In the genomic region with DNA sequence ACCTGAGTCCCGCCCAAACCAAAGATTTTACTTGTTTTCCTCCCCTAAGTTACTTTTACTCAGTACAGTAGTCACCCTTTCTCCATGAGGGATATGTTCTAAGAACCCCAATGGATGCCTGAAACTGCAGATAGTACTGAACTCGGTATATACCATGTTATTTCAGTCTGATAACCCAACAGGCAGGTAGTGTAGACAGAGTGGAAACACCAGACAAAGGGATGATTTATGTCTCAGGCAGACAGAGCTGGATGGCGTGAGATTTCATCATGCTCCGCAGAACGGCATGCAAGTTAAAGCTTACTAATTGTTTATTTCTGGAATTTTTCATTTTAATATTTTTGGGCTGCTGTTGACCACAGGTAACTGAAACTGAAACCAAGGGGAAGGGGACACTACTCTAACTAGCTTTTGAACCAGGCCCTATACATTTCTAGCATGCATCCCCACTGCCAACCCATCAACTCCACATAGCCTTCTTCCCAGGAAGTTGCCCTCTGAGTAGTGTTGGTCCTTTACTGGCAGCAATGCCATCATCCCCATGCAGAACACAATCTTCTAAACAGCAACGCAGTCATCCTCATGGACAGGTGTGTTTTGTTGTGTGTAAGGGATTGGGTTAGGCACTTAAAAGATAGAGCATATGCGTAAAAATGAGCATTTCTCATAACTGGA, we compare ENCODE assay signal across 23 cellular contexts. TPM values are rescaled to one million over a fixed set of nuclear protein-coding genes. Genes with fewer than 3 reads are reported as not detected.
DNase-seq lines count a peak whose midpoint lies in the region; ATAC-seq, FAIRE-seq and TF ChIP-seq lines count a peak whose summit lies in the region.
"Had no signal": no experiment of that assay in that cellular context is flagged by ENCODE, and none has a peak within 500 bp of the region (broad histone marks: within the 10 kb centered on the region; RNA-seq: fewer than 3 reads in every experiment).

No MANE protein-coding gene starts in this region.

- intact Hi-C loops in activated naive CD4-positive, alpha-beta T cell treated with anti-CD3 and anti-CD28 coated beads for 36 hours (cut with micrococcal nuclease): no loop called here
- intact Hi-C loops in left ventricle myocardium inferior (cut with micrococcal nuclease): no loop called here
- intact Hi-C loops in cardiac septum (cut with DNase I): loop anchor here (5.0 kb wide), 1 partner anchor 33 kb away; no protein-coding TSS in a partner anchor
- intact Hi-C loops in K562 (cut with micrococcal nuclease): no loop called here

- H3K9me3 ChIP-seq in left ventricle myocardium inferior (replicated peaks) (no peaks in the 10 kb centered on the region), K562 (replicated peaks; ENCODE audit: control insufficient read depth, insufficient read depth, low read depth, low read length) (no peaks in the 10 kb centered on the region)
- H3K9me3 ChIP-seq: A549, BLaER1 had no signal

- H4K20me1 ChIP-seq in K562 (replicated peaks; ENCODE audit: control insufficient read depth, insufficient read depth, low read length): no peaks in the 10 kb centered on the region
- H4K20me1 ChIP-seq: BLaER1 had no signal

- H3K27me3 Mint-ChIP-seq in activated naive CD4-positive, alpha-beta T cell treated with anti-CD3 and anti-CD28 coated beads, Interleukin-2, amount 50 U/mL, for 24 hours: no peaks in the 10 kb centered on the region
- no peaks in the 10 kb centered on the region for H3K27me3 Mint-ChIP-seq in activated naive CD4-positive, alpha-beta T cell treated with anti-CD3 and anti-CD28 coated beads for 36 hours (ENCODE audit: low read depth)
- no peaks in the 10 kb centered on the region for H3K27me3 Mint-ChIP-seq in stimulated activated naive B cell treated with anti-CD40 and anti-IgM and Interleukin-4, amounts not matched to agents 10 μg/mL and 1 μg/mL and 100 μg/mL, for 72 hours
- H3K27me3 Mint-ChIP-seq: CD4-positive, alpha-beta memory T cell had no signal

- TF ChIP-seq POLR2A in K562 (conservative IDR thresholded peaks at IDR 0.05): no peak

- no peaks in the 10 kb centered on the region for H3K9me3 Mint-ChIP-seq in activated naive CD4-positive, alpha-beta T cell treated with anti-CD3 and anti-CD28 coated beads, Interleukin-2, amount 50 U/mL, for 24 hours
- no peaks in the 10 kb centered on the region for H3K9me3 Mint-ChIP-seq in activated naive CD4-positive, alpha-beta T cell treated with anti-CD3 and anti-CD28 coated beads for 36 hours
- H3K9me3 Mint-ChIP-seq in stimulated activated naive B cell treated with anti-CD40 and anti-IgM and Interleukin-4, amounts not matched to agents 10 μg/mL and 1 μg/mL and 100 μg/mL, for 72 hours: peaks cover 0 to 6% of the 10 kb centered on the region in 2 donors
- H3K9me3 Mint-ChIP-seq: GM23338, HFFc6 had no signal

- H3K9me1 ChIP-seq in K562 (ENCODE audit: control insufficient read depth, insufficient read depth, low read length): no peaks in the 10 kb centered on the region

- H3K79me2 ChIP-seq in K562 (ENCODE audit: control insufficient read depth, insufficient read depth, low read length): no peaks in the 10 kb centered on the region

- H3K27ac ChIP-seq in left ventricle myocardium inferior (replicated peaks) (peak overlapping the region; percentile 81), K562 (ENCODE audit: extremely low read depth, low read depth, low read length) (peak overlapping the region; percentile 20; the same call in 1 of the 3 replicates)
- H3K27ac ChIP-seq: 22Rv1, A549, BLaER1, HL-60 had no signal

- peak; percentile 82 for ATAC-seq in K562
- ATAC-seq in stimulated activated naive B cell treated with anti-CD40 and anti-IgM and Interleukin-4, amounts not matched to agents 10 μg/mL and 1 μg/mL and 100 μg/mL, for 72 hours (replicated peaks): no peak
- ATAC-seq: A549, GM23338 had no signal

- H3K36me3 ChIP-seq in left ventricle myocardium inferior (no peaks in the 10 kb centered on the region), K562 (ENCODE audit: control insufficient read depth, insufficient read depth, low read length) (peaks cover 12% of the 10 kb centered on the region; the same call in 2 of the 3 replicates)

- TF ChIP-seq RAD21 in K562 (CRISPR knock-in tag; conservative IDR thresholded peaks at IDR 0.05 in 1 of 2, IDR thresholded peaks at IDR 0.05 in 1 of 2): peak in 1 of 2 experiments; percentile 39; a peak in 1 of 4 replicates

- H3K36me3 Mint-ChIP-seq in activated naive CD4-positive, alpha-beta T cell treated with anti-CD3 and anti-CD28 coated beads, Interleukin-2, amount 50 U/mL, for 24 hours: peaks cover 25% of the 10 kb centered on the region
- H3K36me3 Mint-ChIP-seq in activated naive CD4-positive, alpha-beta T cell treated with anti-CD3 and anti-CD28 coated beads for 36 hours (ENCODE audit: low read depth): peaks cover 32% of the 10 kb centered on the region
- H3K36me3 Mint-ChIP-seq in stimulated activated naive B cell treated with anti-CD40 and anti-IgM and Interleukin-4, amounts not matched to agents 10 μg/mL and 1 μg/mL and 100 μg/mL, for 72 hours: peaks cover 43 to 66% of the 10 kb centered on the region in 2 donors

- no peak for FAIRE-seq in K562 (lab: Jason Lieb, UNC)
- FAIRE-seq: A549, H54 had no signal

- H3K4me3 ChIP-seq in left ventricle myocardium inferior (peak overlapping the region; percentile 29), K562 (no peak overlapping the region)
- H3K4me3 ChIP-seq: A549, BLaER1, GM23338 had no signal

- CTCF ChIA-PET in activated naive CD4-positive, alpha-beta T cell treated with anti-CD3 and anti-CD28 coated beads for 36 hours (lab: Charles Lee): no interaction called here
- CTCF ChIA-PET in K562 (lab: Yijun Ruan, JAX; ENCODE audit: low intra/inter-chr PET ratio): interaction anchor here (0.5 kb wide), 1 partner anchor 1196 kb away, joined by 3 read pairs; no protein-coding TSS in a partner anchor

- H3K4me2 ChIP-seq in K562 (ENCODE audit: insufficient read depth, low read length): no peak overlapping the region
- H3K4me2 ChIP-seq: A549, BLaER1, GM23338 had no signal

- no peaks in the 10 kb centered on the region for H3K4me1 Mint-ChIP-seq in activated naive CD4-positive, alpha-beta T cell treated with anti-CD3 and anti-CD28 coated beads, Interleukin-2, amount 50 U/mL, for 24 hours
- H3K4me1 Mint-ChIP-seq in activated naive CD4-positive, alpha-beta T cell treated with anti-CD3 and anti-CD28 coated beads for 36 hours (ENCODE audit: low read depth): no peaks in the 10 kb centered on the region
- peaks cover 17 to 19% of the 10 kb centered on the region in 2 donors for H3K4me1 Mint-ChIP-seq in stimulated activated naive B cell treated with anti-CD40 and anti-IgM and Interleukin-4, amounts not matched to agents 10 μg/mL and 1 μg/mL and 100 μg/mL, for 72 hours
- H3K4me1 Mint-ChIP-seq: CD14-positive monocyte; CD4-positive, alpha-beta memory T cell; GM23338 had no signal

- H3K9ac ChIP-seq in K562 (ENCODE audit: insufficient read depth in 1 of 2, low read depth in 2 of 2, low read length in 2 of 2): no peak overlapping the region
- H3K9ac ChIP-seq: BLaER1 had no signal

- H3K4me1 ChIP-seq in left ventricle myocardium inferior (peaks cover 73% of the 10 kb centered on the region), K562 (replicated peaks in 1 of 2; ENCODE audit: control insufficient read depth in 2 of 2, insufficient read depth in 2 of 2, low read length in 2 of 2) (peaks cover 0 to 20% of the 10 kb centered on the region in 2 experiments; a peak in 2 of 5 replicates)
- H3K4me1 ChIP-seq: A549 had no signal

- H3K27ac Mint-ChIP-seq in activated naive CD4-positive, alpha-beta T cell treated with anti-CD3 and anti-CD28 coated beads, Interleukin-2, amount 50 U/mL, for 24 hours: peak overlapping the region; percentile 76
- no peak overlapping the region for H3K27ac Mint-ChIP-seq in activated naive CD4-positive, alpha-beta T cell treated with anti-CD3 and anti-CD28 coated beads for 36 hours
- H3K27ac Mint-ChIP-seq in stimulated activated naive B cell treated with anti-CD40 and anti-IgM and Interleukin-4, amounts not matched to agents 10 μg/mL and 1 μg/mL and 100 μg/mL, for 72 hours: peak overlapping the region; percentile 94
- H3K27ac Mint-ChIP-seq: GM23338, HFFc6 had no signal

- 50% methylated on average over 7 of the region's 7 CpGs for WGBS in K562 (ENCODE audit: insufficient coverage, low coverage, missing lambda C conversion rate)

- TF ChIP-seq CTCF in left ventricle myocardium inferior (IDR thresholded peaks at IDR 0.05; ENCODE audit: borderline replicate concordance): no peak
- no peak for TF ChIP-seq CTCF in K562 (IDR thresholded peaks at IDR 0.05 in 2 of 3, conservative IDR thresholded peaks at IDR 0.05 in 1 of 3; ENCODE audit: insufficient read depth in 2 of 3, low read depth in 1 of 3, low read length in 3 of 3)

- no TSS peak for BruUV-seq in K562 (replicated peaks; lab: Mats Ljungman, UMichigan)

- in situ Hi-C loops in K562 (cut with MboI): no loop called here

- no peak overlapping the region for H3K4me3 Mint-ChIP-seq in activated naive CD4-positive, alpha-beta T cell treated with anti-CD3 and anti-CD28 coated beads, Interleukin-2, amount 50 U/mL, for 24 hours
- no peak overlapping the region for H3K4me3 Mint-ChIP-seq in activated naive CD4-positive, alpha-beta T cell treated with anti-CD3 and anti-CD28 coated beads for 36 hours
- peak overlapping the region in 1 of 2 donors; percentile 29 for H3K4me3 Mint-ChIP-seq in stimulated activated naive B cell treated with anti-CD40 and anti-IgM and Interleukin-4, amounts not matched to agents 10 μg/mL and 1 μg/mL and 100 μg/mL, for 72 hours
- H3K4me3 Mint-ChIP-seq: CD14-positive monocyte; CD4-positive, alpha-beta memory T cell; GM23338; HFFc6 had no signal

- H2AFZ ChIP-seq in K562 (ENCODE audit: low read depth, low read length): no peak overlapping the region
- H2AFZ ChIP-seq: GM23338 had no signal

- H3K27me3 ChIP-seq in left ventricle myocardium inferior (ENCODE audit: low read depth): no peaks in the 10 kb centered on the region
- H3K27me3 ChIP-seq in K562 (ENCODE audit: control insufficient read depth in 2 of 2, insufficient read depth in 2 of 2, low read length in 2 of 2): no peaks in the 10 kb centered on the region
- H3K27me3 ChIP-seq: BLaER1 had no signal

- peak; percentile 77 for TF ChIP-seq EP300 in K562 (IDR thresholded peaks at IDR 0.05; ENCODE audit: low read length)

- POLR2A ChIA-PET in K562 (lab: Yijun Ruan, JAX): no interaction called here

- no peak for DNase-seq in activated naive CD4-positive, alpha-beta T cell treated with anti-CD3 and anti-CD28 coated beads for 36 hours
- DNase-seq in left ventricle myocardium inferior (no peak), cardiac septum (ENCODE audit: low spot score) (no peak), K562 (ENCODE audit: extremely low read depth in 1 of 4, low spot score in 3 of 4) (peak in 1 of 4 experiments; percentile 35), NCI-H446 (lab: John Stamatoyannopoulos, UW) (no peak)
- DNase-seq in stimulated activated naive B cell treated with anti-CD40 and anti-IgM and Interleukin-4, amounts not matched to agents 10 μg/mL and 1 μg/mL and 100 μg/mL, for 72 hours: no peak
- no peak for DNase-seq in stimulated activated CD4-positive, alpha-beta T cell treated with anti-CD3 and anti-CD28 coated beads, Interleukin-2, amount 100 ng/mL, for 24 hours
- DNase-seq: AML-193; CD4-positive, alpha-beta memory T cell; DMS153; DMS79 treated with DMSO at 0.1 percent for 48 hours; GF-D8; HCEC 1CT; HFFc6 had no signal

RNA-seq across cellular contexts. Expression of a gene that starts 27.7 kb away (rescaled TPM):
- total RNA-seq in activated naive CD4-positive, alpha-beta T cell treated with anti-CD3 and anti-CD28 coated beads for 36 hours: not detected
- total RNA-seq in left ventricle myocardium inferior: 2,290 TPM
- total RNA-seq in cardiac septum: 2,895 TPM
- not detected in 2 replicates for total RNA-seq in K562 (2011; cell fraction: chromatin; rRNA removed; ENCODE audit: low replicate concordance)
- not detected in 2 replicates for total RNA-seq in K562 (2011; cell fraction: nucleolus; rRNA removed)
- total RNA-seq in K562 (2011; cell fraction: nucleoplasm; rRNA removed): not detected in 2 replicates
- not detected in 2 replicates for total RNA-seq in K562 (2014; rRNA removed)
- not detected in 2 replicates for total RNA-seq in K562 (2014; rRNA removed; fragmentation: Illumina TruSeq; extraction: Trizol)
- 0.14 TPM in 1 of 2 replicates, not detected in the other for total RNA-seq in K562 (2015; rRNA removed; fragmentation: Illumina TruSeq; extraction: Trizol)
- total RNA-seq in K562 (2021): not detected in 2 replicates
- not detected in 2 replicates for polyA plus RNA-seq in K562 (2011; rRNA removed)
- not detected in 2 replicates for polyA plus RNA-seq in K562 (2011; cell fraction: cytosol; rRNA removed)
- not detected in 2 replicates for polyA plus RNA-seq in K562 (2011; cell fraction: nucleus; rRNA removed)
- 0.28 TPM in 1 of 2 replicates, not detected in the other for polyA plus RNA-seq in K562 (2012)
- not detected in 2 replicates for polyA plus RNA-seq in K562 (2014; fragmentation: Illumina TruSeq; extraction: Trizol)
- polyA plus RNA-seq in K562 (2014; fragmentation: Nextera tagmentation; extraction: Ambion mirVana): not detected
- not detected in 2 replicates for polyA plus RNA-seq in K562 (2014; rRNA removed)
- polyA minus RNA-seq in K562 (2011; rRNA and poly(A)+ RNA removed): not detected in 2 replicates
- not detected in 2 replicates for polyA minus RNA-seq in K562 (2011; cell fraction: cytosol; rRNA and poly(A)+ RNA removed)
- not detected in 2 replicates for polyA minus RNA-seq in K562 (2011; cell fraction: nucleus; rRNA and poly(A)+ RNA removed)
- total RNA-seq: CD4-positive, alpha-beta memory T cell; GM23338; HFFc6; HT1080 had no signal
- polyA plus RNA-seq: A549; CD14-positive monocyte; CD4-positive, alpha-beta memory T cell; GM23338 had no signal

RNA-seq across cellular contexts. Expression of a gene that starts 57.1 kb away (rescaled TPM):
- total RNA-seq in activated naive CD4-positive, alpha-beta T cell treated with anti-CD3 and anti-CD28 coated beads for 36 hours: 10 to 100 TPM; 20.9 to 25.1 TPM
- total RNA-seq in left ventricle myocardium inferior (8.0 TPM), cardiac septum (7.8 TPM), K562 (2014; rRNA removed) (7.0 and 8.5 TPM in 2 replicates), K562 (2014; rRNA removed; fragmentation: Illumina TruSeq; extraction: Trizol) (13.9 and 14.6 TPM in 2 replicates), K562 (2015; rRNA removed; fragmentation: Illumina TruSeq; extraction: Trizol) (10.8 and 11.0 TPM in 2 replicates), K562 (2021) (8.7 and 9.5 TPM in 2 replicates)
- 19.0 and 53.8 TPM in 2 replicates for total RNA-seq in K562 (2011; cell fraction: chromatin; rRNA removed; ENCODE audit: low replicate concordance)
- total RNA-seq in K562 (2011; cell fraction: nucleolus; rRNA removed): 12.2 and 14.1 TPM in 2 replicates
- 26.5 and 38.6 TPM in 2 replicates for total RNA-seq in K562 (2011; cell fraction: nucleoplasm; rRNA removed)
- polyA plus RNA-seq in K562 (2011; rRNA removed) (14.0 and 18.6 TPM in 2 replicates), K562 (2014; fragmentation: Illumina TruSeq; extraction: Trizol) (10.1 and 12.0 TPM in 2 replicates), K562 (2014; fragmentation: Nextera tagmentation; extraction: Ambion mirVana) (1 to 10 TPM; 4.7 to 4.9 TPM), K562 (2014; rRNA removed) (10.0 and 11.2 TPM in 2 replicates)
- polyA plus RNA-seq in K562 (2011; cell fraction: cytosol; rRNA removed): 5.7 and 9.8 TPM in 2 replicates
- polyA plus RNA-seq in K562 (2011; cell fraction: nucleus; rRNA removed): 16.0 and 21.6 TPM in 2 replicates
- 7.1 and 10.2 TPM in 2 replicates for polyA plus RNA-seq in K562 (2012)
- 21.5 and 21.9 TPM in 2 replicates for polyA minus RNA-seq in K562 (2011; rRNA and poly(A)+ RNA removed)
- 5.5 and 7.7 TPM in 2 replicates for polyA minus RNA-seq in K562 (2011; cell fraction: cytosol; rRNA and poly(A)+ RNA removed)
- 13.6 and 22.9 TPM in 2 replicates for polyA minus RNA-seq in K562 (2011; cell fraction: nucleus; rRNA and poly(A)+ RNA removed)

Comparison
In these comparisons a context has a peak if more than half of its experiments do, and no peak if none do; other contexts are left out.
1. RNA of a gene that starts 27.7 kb away (total RNA-seq): 2,895 TPM in cardiac septum (single experiment) and 2,290 TPM in left ventricle myocardium inferior (single experiment); not detected in activated naive CD4-positive, alpha-beta T cell treated with anti-CD3 and anti-CD28 coated beads for 36 hours and 0.14 TPM in K562; every median in the first group is over 1,000 times any median in the second.